8 cellular contexts compared by ENCODE assay signal in genomic region chr5:40680741-40681350, GRCh38. TPM values are rescaled to one million over a fixed set of nuclear protein-coding genes. Genes with fewer than 3 reads are reported as not detected.
DNase-seq lines count a peak whose midpoint lies in the region; ATAC-seq, FAIRE-seq and TF ChIP-seq lines count a peak whose summit lies in the region.

No MANE protein-coding gene starts in this region.

- H3K27me3 Mint-ChIP-seq in mesothelial cell of epicardium (ENCODE audit: low read depth): peaks cover 26% of the 10 kb centered on the region

- peak; percentile 29 for DNase-seq in T-helper 9 cell
- peak; percentile 61 for DNase-seq in ecto neural progenitor cell (ENCODE audit: low spot score)
- peak in 1 of 2 experiments; percentile 41 for DNase-seq in mesothelial cell of epicardium (ENCODE audit: low spot score in 2 of 2, unreplicated experiment in 2 of 2)
- DNase-seq in thyroid gland: peak in 1 of 2 donors; percentile 12
- no peak for DNase-seq in RCC 7860 (ENCODE audit: low spot score)
- no peak for DNase-seq in NCI-H2171 treated with DMSO at 0.1 percent for 48 hours (lab: John Stamatoyannopoulos, UW)
- no peak for DNase-seq in NCI-H510A treated with DMSO at 0.1 percent for 48 hours (lab: John Stamatoyannopoulos, UW)

- H3K27me3 ChIP-seq in thyroid gland: no peaks in the 10 kb centered on the region

- H3K27ac ChIP-seq in thyroid gland: peak overlapping the region in 2 of 3 donors; percentile 82 to 97

- FAIRE-seq in RCC 7860 (lab: Jason Lieb, UNC): no peak

- H3K27ac Mint-ChIP-seq in mesothelial cell of epicardium: peak overlapping the region; percentile 5

- H3K4me1 Mint-ChIP-seq in mesothelial cell of epicardium: peaks cover 70% of the 10 kb centered on the region

- H3K36me3 ChIP-seq in thyroid gland: no peaks in the 10 kb centered on the region

- peak; percentile 1 for ATAC-seq in GM19351 (IDR thresholded peaks at IDR 0.05; ENCODE audit: unreplicated experiment)

- no peak for TF ChIP-seq POLR2A in thyroid gland (IDR thresholded peaks at IDR 0.05)

- 12 to 13% methylated on average over 15 to 36 of the region's 37 CpGs for WGBS in thyroid gland, 2 donors

- TF ChIP-seq CTCF in mesothelial cell of epicardium (IDR thresholded peaks at IDR 0.05; ENCODE audit: unreplicated experiment): peak; percentile 38
- no peak for TF ChIP-seq CTCF in thyroid gland (IDR thresholded peaks at IDR 0.05)

- peak overlapping the region; percentile 75 for H3K4me3 Mint-ChIP-seq in mesothelial cell of epicardium

- no peaks in the 10 kb centered on the region for H3K9me3 Mint-ChIP-seq in mesothelial cell of epicardium

- intact Hi-C loops in thyroid gland (cut with DNase I): loop anchor here (10.0 kb wide), 2 partner anchors 966 to 1096 kb away; no protein-coding TSS in a partner anchor

- no peaks in the 10 kb centered on the region for H3K9me3 ChIP-seq in thyroid gland

- H3K4me1 ChIP-seq in thyroid gland: peaks cover 4 to 14% of the 10 kb centered on the region in 2 donors

- H3K36me3 Mint-ChIP-seq in mesothelial cell of epicardium: peaks cover 5% of the 10 kb centered on the region

- H3K4me3 ChIP-seq in thyroid gland (replicated peaks in 1 of 3): peak overlapping the region in 2 of 3 donors; percentile 8 to 64

RNA-seq across cellular contexts. Expression of gene PTGER4, which starts 1.1 kb away (rescaled TPM):
- total RNA-seq in mesothelial cell of epicardium (40.0 to 48.1 TPM (median 42.0 TPM) in 3 replicates), thyroid gland (10 to 100 TPM; 10.9 to 14.3 (median 12.0) TPM)

Comparison
In these comparisons a context has a peak if more than half of its experiments do, and no peak if none do; other contexts are left out.
1. DNase-seq: peak in T-helper 9 cell (single experiment) and ecto neural progenitor cell (single experiment); none in RCC 7860 (single experiment), NCI-H2171 treated with DMSO at 0.1 percent for 48 hours (single experiment) and NCI-H510A treated with DMSO at 0.1 percent for 48 hours (single experiment).